8 cellular contexts compared by ENCODE assay signal in genomic region chr6:14117158-14118090, GRCh38. TPM values are rescaled to one million over a fixed set of nuclear protein-coding genes. Genes with fewer than 3 reads are reported as not detected.
DNase-seq lines count a peak whose midpoint lies in the region; ATAC-seq and TF ChIP-seq lines count a peak whose summit lies in the region.

Gene CD83, plus strand, starts transcription at chr6:14117772. Its CDS starts 40 bp downstream, at chr6:14117812.

- peaks cover 24% of the 10 kb centered on the region for H3K4me1 ChIP-seq in lower lobe of right lung

- H3K27ac ChIP-seq in 22Rv1 (no peak within 1 kb of the TSS), lower lobe of right lung (peak within 1 kb of the TSS; percentile 80)

- in situ Hi-C loops in GM13977 (cut with MboI; ENCODE audit: low pct_unique_long_range_greater_than_20kb, low sequenced_read_pairs, unreplicated experiment), result no loop called here

- intact Hi-C loops in lower lobe of right lung (cut with DNase I), result no loop called here

- H3K27me3 ChIP-seq in lower lobe of right lung (ENCODE audit: low read depth), result no peaks in the 10 kb centered on the region

- DNase-seq in GM13977 (ENCODE audit: low spot score) (peak; percentile 96), NCI-H446 treated with DMSO at 0.1 percent for 48 hours (lab: John Stamatoyannopoulos, UW) (peak; percentile 31), dermis microvascular lymphatic vessel endothelial cell (ENCODE audit: low read depth in 2 of 2) (peak; percentile 52 to 77), lower lobe of right lung (peak; percentile 89)
- DNase-seq in activated CD4-positive, alpha-beta T cell treated with anti-CD3 and anti-CD28 coated beads, Interleukin-2, amount 50 U/mL, for 1 hour, result peak; percentile 81
- DNase-seq in stimulated activated CD4-positive, alpha-beta T cell treated with anti-CD3 and anti-CD28 coated beads, TNF-alpha, amount 100 ng/mL, for 4 hours (ENCODE audit: low read depth in 3 of 3), result peak; percentile 56 to 79 (median 76)

- peak; percentile 27 for TF ChIP-seq CTCF in 22Rv1 (IDR thresholded peaks at IDR 0.05)
- peak; percentile 17 for TF ChIP-seq CTCF in GM13977 (IDR thresholded peaks at IDR 0.05; ENCODE audit: extremely low read depth, insufficient read depth, missing control alignments)
- TF ChIP-seq CTCF in lower lobe of right lung (IDR thresholded peaks at IDR 0.05), result peak; percentile 13

- ATAC-seq in HG02885 (IDR thresholded peaks at IDR 0.05; ENCODE audit: poor library complexity, unreplicated experiment) (peak; percentile 73), lower lobe of right lung (peak; percentile 97)

- no peaks in the 10 kb centered on the region for H3K36me3 ChIP-seq in lower lobe of right lung

- no peaks in the 10 kb centered on the region for H3K9me3 ChIP-seq in lower lobe of right lung

- H3K4me3 ChIP-seq in lower lobe of right lung, result peak within 1 kb of the TSS; percentile 74

RNA-seq across cellular contexts. Expression of gene CD83, which starts in this region (rescaled TPM):
- 2.1 and 3.8 TPM in 2 replicates for total RNA-seq in dermis microvascular lymphatic vessel endothelial cell
- total RNA-seq in lower lobe of right lung, result 25.0 TPM

Comparison
In these comparisons a context has a peak if more than half of its experiments do, and no peak if none do; other contexts are left out.
1. DNase-seq: peak in every context shown above with its lines; median percentile 96 in GM13977; 89 in lower lobe of right lung; 81 in activated CD4-positive, alpha-beta T cell treated with anti-CD3 and anti-CD28 coated beads, Interleukin-2, amount 50 U/mL, for 1 hour; 76 in stimulated activated CD4-positive, alpha-beta T cell treated with anti-CD3 and anti-CD28 coated beads, TNF-alpha, amount 100 ng/mL, for 4 hours; 64 in dermis microvascular lymphatic vessel endothelial cell; 31 in NCI-H446 treated with DMSO at 0.1 percent for 48 hours.